9 cellular contexts compared by ENCODE assay signal in the genomic region with DNA sequence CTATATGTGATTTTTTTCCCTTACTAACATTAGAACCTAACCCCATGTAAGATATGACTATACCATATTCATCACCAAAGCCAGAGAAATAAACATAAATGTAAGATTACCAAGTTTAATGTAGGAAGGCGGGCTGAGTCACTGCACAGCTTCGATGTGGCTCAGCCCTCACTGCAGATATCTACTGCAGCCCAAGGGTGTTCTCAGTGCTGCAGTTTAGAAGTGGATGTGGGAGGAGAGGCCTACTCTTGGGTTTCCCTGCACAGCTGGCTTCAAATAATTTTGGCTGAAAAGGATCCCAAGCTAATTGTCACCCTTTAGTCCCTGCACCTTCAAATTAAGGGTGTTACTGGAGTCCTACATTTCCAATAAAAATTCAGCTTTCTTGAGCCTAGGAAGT. TPM values are rescaled to one million over a fixed set of nuclear protein-coding genes. Genes with fewer than 3 reads are reported as not detected.
DNase-seq lines count a peak whose midpoint lies in the region; ATAC-seq and TF ChIP-seq lines count a peak whose summit lies in the region.
"Had no signal": no experiment of that assay in that cellular context is flagged by ENCODE, and none has a peak within 500 bp of the region (broad histone marks: within the 10 kb centered on the region; RNA-seq: fewer than 3 reads in every experiment).

No MANE protein-coding gene starts in this region.

- no peaks in the 10 kb centered on the region for H3K27me3 Mint-ChIP-seq in T-helper 1 cell treated with Interleukin-12 subunit alpha and Interleukin-12 subunit beta and Interleukin-4 antibody, amounts not matched to agents 30 μg/mL and 1 μg/mL, for 36 hours (ENCODE audit: low read depth)
- H3K27me3 Mint-ChIP-seq in central memory CD8-positive, alpha-beta T cell = no peaks in the 10 kb centered on the region

- H3K9ac ChIP-seq in GM23248 = no peak overlapping the region

- H3K36me3 ChIP-seq in GM23248 (ENCODE audit: low read depth) (peaks cover 20% of the 10 kb centered on the region), hepatocyte (replicated peaks; ENCODE audit: insufficient read depth, low read depth) (no peaks in the 10 kb centered on the region)

- peak; percentile 63 for DNase-seq in GM23248
- DNase-seq in central memory CD8-positive, alpha-beta T cell (ENCODE audit: low spot score in 2 of 2) = no peak
- DNase-seq in stimulated activated CD4-positive, alpha-beta T cell treated with anti-CD3 and anti-CD28 coated beads, Interleukin-4, amount 100 ng/mL, for 24 hours = peak; percentile 67
- no peak for DNase-seq in medulla oblongata (ENCODE audit: extremely low spot score)
- DNase-seq in MV-4-11 (lab: John Stamatoyannopoulos, UW) = no peak
- DNase-seq in H4 (ENCODE audit: low spot score) = no peak
- DNase-seq in hepatocyte (ENCODE audit: low spot score) = no peak
- DNase-seq: KG1 had no signal

- H4K20me1 ChIP-seq in GM23248 (ENCODE audit: insufficient read depth) (peaks cover 14% of the 10 kb centered on the region; the same call in 1 of the 2 replicates), hepatocyte (ENCODE audit: insufficient read depth, poor library complexity, severe bottlenecking) (peaks cover 84% of the 10 kb centered on the region)

- H3K79me2 ChIP-seq in GM23248 (ENCODE audit: insufficient read depth) (peaks cover 100% of the 10 kb centered on the region), hepatocyte (peaks cover 100% of the 10 kb centered on the region)

- no peak overlapping the region for H3K4me3 ChIP-seq in GM23248
- no peak overlapping the region for H3K4me3 ChIP-seq in hepatocyte

- peaks cover 58% of the 10 kb centered on the region for H3K4me1 Mint-ChIP-seq in T-helper 1 cell treated with Interleukin-12 subunit alpha and Interleukin-12 subunit beta and Interleukin-4 antibody, amounts not matched to agents 30 μg/mL and 1 μg/mL, for 36 hours (ENCODE audit: low read depth)
- peaks cover 66% of the 10 kb centered on the region for H3K4me1 Mint-ChIP-seq in central memory CD8-positive, alpha-beta T cell

- H3K9me3 ChIP-seq in GM23248 (ENCODE audit: low read depth) (no peaks in the 10 kb centered on the region), hepatocyte (ENCODE audit: low read depth) (no peaks in the 10 kb centered on the region)

- H2AFZ ChIP-seq in GM23248 (no peak overlapping the region), hepatocyte (no peak overlapping the region)

- H3K27ac ChIP-seq in GM23248 = peak overlapping the region; percentile 5; the same call in 1 of the 2 replicates
- H3K27ac ChIP-seq in hepatocyte = no peak overlapping the region

- in situ Hi-C loops in GM23248 (cut with MboI) = no loop called here

- no peaks in the 10 kb centered on the region for H3K9me3 Mint-ChIP-seq in T-helper 1 cell treated with Interleukin-12 subunit alpha and Interleukin-12 subunit beta and Interleukin-4 antibody, amounts not matched to agents 30 μg/mL and 1 μg/mL, for 36 hours
- no peaks in the 10 kb centered on the region for H3K9me3 Mint-ChIP-seq in central memory CD8-positive, alpha-beta T cell

- WGBS in GM23248 (ENCODE audit: low coverage in 1 of 2, low lambda C conversion rate in 2 of 2, missing lambda C conversion rate in 2 of 2), 2 experiments = 66% methylated on average over 2 of the region's 2 CpGs
- WGBS in hepatocyte (ENCODE audit: low lambda C conversion rate, missing lambda C conversion rate) = 80% methylated on average over 2 of the region's 2 CpGs

- TF ChIP-seq CTCF in hepatocyte (IDR thresholded peaks at IDR 0.05; ENCODE audit: poor library complexity) = no peak

- H3K4me1 ChIP-seq in GM23248 (ENCODE audit: insufficient read depth) = peaks cover 30% of the 10 kb centered on the region
- H3K4me1 ChIP-seq in hepatocyte (ENCODE audit: insufficient read depth) = peaks cover 2% of the 10 kb centered on the region

- no peaks in the 10 kb centered on the region for H3K27me3 ChIP-seq in GM23248 (replicated peaks; ENCODE audit: insufficient read depth)
- no peaks in the 10 kb centered on the region for H3K27me3 ChIP-seq in hepatocyte

- peak overlapping the region; percentile 32 for H3K4me3 Mint-ChIP-seq in T-helper 1 cell treated with Interleukin-12 subunit alpha and Interleukin-12 subunit beta and Interleukin-4 antibody, amounts not matched to agents 30 μg/mL and 1 μg/mL, for 36 hours
- peak overlapping the region; percentile 63 for H3K4me3 Mint-ChIP-seq in central memory CD8-positive, alpha-beta T cell

- H3K4me2 ChIP-seq in GM23248 (ENCODE audit: unreplicated experiment) (no peak overlapping the region), hepatocyte (no peak overlapping the region)

- ATAC-seq in central memory CD8-positive, alpha-beta T cell (replicated peaks; ENCODE audit: extremely low read depth, poor library complexity, severe bottlenecking) = peak; percentile 47

- H3K9me2 ChIP-seq in GM23248 (ENCODE audit: insufficient read depth) (no peaks in the 10 kb centered on the region), hepatocyte (replicated peaks; ENCODE audit: insufficient read depth) (no peaks in the 10 kb centered on the region)

- H3F3A ChIP-seq in GM23248 (ENCODE audit: insufficient read depth) = 0 out of 2 replicates have a peak, but pooled peaks cover 12% of the 10 kb centered on the region

- peaks cover 23% of the 10 kb centered on the region for H3K36me3 Mint-ChIP-seq in T-helper 1 cell treated with Interleukin-12 subunit alpha and Interleukin-12 subunit beta and Interleukin-4 antibody, amounts not matched to agents 30 μg/mL and 1 μg/mL, for 36 hours (ENCODE audit: low read depth)
- peaks cover 16% of the 10 kb centered on the region for H3K36me3 Mint-ChIP-seq in central memory CD8-positive, alpha-beta T cell (ENCODE audit: insufficient read depth)

- H3K27ac Mint-ChIP-seq in T-helper 1 cell treated with Interleukin-12 subunit alpha and Interleukin-12 subunit beta and Interleukin-4 antibody, amounts not matched to agents 30 μg/mL and 1 μg/mL, for 36 hours = peak overlapping the region; percentile 46
- H3K27ac Mint-ChIP-seq in central memory CD8-positive, alpha-beta T cell (ENCODE audit: low read depth) = peak overlapping the region; percentile 32

RNA-seq across cellular contexts. Expression of gene ARPP19, which starts 9.2 kb away (rescaled TPM):
- total RNA-seq in GM23248 (2014; rRNA removed; shearing (Covaris generic)) = 89.1 and 122 TPM in 2 replicates
- polyA plus RNA-seq in GM23248 (2016; fragmentation: Nextera tagmentation; extraction: Ambion mirVana) (68.9 and 70.0 TPM in 2 replicates), hepatocyte (51.7 and 52.7 TPM in 2 replicates)
- 79.2 and 109 TPM in 2 replicates for total RNA-seq in H4 (2014; rRNA removed; shearing (Covaris generic))
- total RNA-seq in hepatocyte = 120 and 130 TPM in 2 replicates

RNA-seq across cellular contexts. Expression of gene MYO5A, which starts 30.9 kb away (rescaled TPM):
- 30.6 and 33.3 TPM in 2 replicates for total RNA-seq in GM23248 (2014; rRNA removed; shearing (Covaris generic))
- polyA plus RNA-seq in GM23248 (2016; fragmentation: Nextera tagmentation; extraction: Ambion mirVana) (12.1 and 14.0 TPM in 2 replicates), hepatocyte (3.1 and 3.7 TPM in 2 replicates)
- 15.2 and 21.4 TPM in 2 replicates for total RNA-seq in H4 (2014; rRNA removed; shearing (Covaris generic))
- total RNA-seq in hepatocyte = 8.5 and 14.8 TPM in 2 replicates

Comparison
In these comparisons a context has a peak if more than half of its experiments do, and no peak if none do; other contexts are left out.
1. DNase-seq: peak in GM23248 (single experiment) and stimulated activated CD4-positive, alpha-beta T cell treated with anti-CD3 and anti-CD28 coated beads, Interleukin-4, amount 100 ng/mL, for 24 hours (single experiment); none in central memory CD8-positive, alpha-beta T cell (0 of 2), medulla oblongata (single experiment), MV-4-11 (single experiment), H4 (single experiment) and hepatocyte (single experiment).